20 cellular contexts compared by ENCODE assay signal in the genomic region with DNA sequence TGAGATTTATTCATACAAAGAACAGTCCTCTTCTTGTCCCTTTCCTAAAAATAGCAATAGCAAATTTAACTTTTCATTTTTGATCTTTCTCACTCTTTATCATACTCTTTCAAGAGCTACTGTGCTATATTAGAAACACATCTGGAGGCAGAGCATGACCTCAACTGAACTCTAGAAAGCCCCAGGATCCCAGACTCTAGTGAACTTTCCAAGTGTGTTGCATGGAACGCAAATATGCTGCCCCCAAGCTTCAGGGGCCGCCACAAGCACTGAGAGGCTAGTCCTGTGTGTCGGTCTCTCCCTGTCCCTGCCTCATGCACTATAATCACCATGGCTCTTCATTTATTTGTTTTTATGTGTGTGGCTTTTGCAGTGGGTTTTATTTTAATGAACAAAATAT.
"Had no signal": no experiment of that assay in that cellular context is flagged by ENCODE, and none has a peak within 500 bp of the region (broad histone marks: within the 10 kb centered on the region; RNA-seq: fewer than 3 reads in every experiment).

No MANE protein-coding gene starts in this region.

- H3K27me3 ChIP-seq: right lobe of liver, stomach, tibial artery had no signal

- H3K9me3 ChIP-seq: right lobe of liver, stomach, tibial artery had no signal

- H3K4me1 ChIP-seq: right lobe of liver had no signal

- H3K27ac ChIP-seq: foreskin keratinocyte, right lobe of liver, stomach, tibial artery, VCaP had no signal

- DNase-seq: activated CD4-positive, alpha-beta memory T cell treated with anti-CD3 and anti-CD28 coated beads for 36 hours; activated CD4-positive, alpha-beta T cell treated with anti-CD3 and anti-CD28 coated beads for 48 hours; activated CD8-positive, alpha-beta memory T cell treated with anti-CD3 and anti-CD28 coated beads, Interleukin-2, amount 50 U/mL, for 4 hours; activated effector memory CD4-positive, alpha-beta T cell treated with anti-CD3 and anti-CD28 coated beads, Interleukin-2, amount 50 U/mL, for 16 hours; activated naive CD4-positive, alpha-beta T cell treated with anti-CD3 and anti-CD28 coated beads for 36 hours; activated naive CD8-positive, alpha-beta T cell treated with anti-CD3 and anti-CD28 coated beads for 36 hours; activated T-cell treated with anti-CD3 and anti-CD28 coated beads, Interleukin-2, amount 50 U/mL, for 1 hour; central memory CD4-positive, alpha-beta T cell; kidney glomerular epithelial cell; posterior cingulate gyrus; right lobe of liver; stimulated activated CD4-positive, alpha-beta T cell treated with anti-CD3 and anti-CD28 coated beads, Interleukin-1b, Interleukin-23, amount 100 ng/mL, for 48 hours; stimulated activated naive B cell treated with anti-CD40 and anti-IgM and Interleukin-4, amounts not matched to agents 10 μg/mL and 1 μg/mL and 100 μg/mL, for 72 hours; stomach; T-helper 1 cell had no signal

- H3K36me3 ChIP-seq: right lobe of liver, stomach, tibial artery had no signal

- H3K4me3 ChIP-seq: lung, right lobe of liver, skin epidermis, stomach, tibial artery had no signal
